Comparison of ENCODE assay signal across 1 cellular context in genomic region chr2:43424262-43425207, GRCh38.
TF ChIP-seq lines count a peak whose summit lies in the region.

No MANE protein-coding gene starts in this region.

TF ChIP-seq in HepG2, 621 proteins besides CTCF, POLR2A, EP300 and RAD21 (continued from another document and continues in another):
- TF ChIP-seq, protein P1, sequence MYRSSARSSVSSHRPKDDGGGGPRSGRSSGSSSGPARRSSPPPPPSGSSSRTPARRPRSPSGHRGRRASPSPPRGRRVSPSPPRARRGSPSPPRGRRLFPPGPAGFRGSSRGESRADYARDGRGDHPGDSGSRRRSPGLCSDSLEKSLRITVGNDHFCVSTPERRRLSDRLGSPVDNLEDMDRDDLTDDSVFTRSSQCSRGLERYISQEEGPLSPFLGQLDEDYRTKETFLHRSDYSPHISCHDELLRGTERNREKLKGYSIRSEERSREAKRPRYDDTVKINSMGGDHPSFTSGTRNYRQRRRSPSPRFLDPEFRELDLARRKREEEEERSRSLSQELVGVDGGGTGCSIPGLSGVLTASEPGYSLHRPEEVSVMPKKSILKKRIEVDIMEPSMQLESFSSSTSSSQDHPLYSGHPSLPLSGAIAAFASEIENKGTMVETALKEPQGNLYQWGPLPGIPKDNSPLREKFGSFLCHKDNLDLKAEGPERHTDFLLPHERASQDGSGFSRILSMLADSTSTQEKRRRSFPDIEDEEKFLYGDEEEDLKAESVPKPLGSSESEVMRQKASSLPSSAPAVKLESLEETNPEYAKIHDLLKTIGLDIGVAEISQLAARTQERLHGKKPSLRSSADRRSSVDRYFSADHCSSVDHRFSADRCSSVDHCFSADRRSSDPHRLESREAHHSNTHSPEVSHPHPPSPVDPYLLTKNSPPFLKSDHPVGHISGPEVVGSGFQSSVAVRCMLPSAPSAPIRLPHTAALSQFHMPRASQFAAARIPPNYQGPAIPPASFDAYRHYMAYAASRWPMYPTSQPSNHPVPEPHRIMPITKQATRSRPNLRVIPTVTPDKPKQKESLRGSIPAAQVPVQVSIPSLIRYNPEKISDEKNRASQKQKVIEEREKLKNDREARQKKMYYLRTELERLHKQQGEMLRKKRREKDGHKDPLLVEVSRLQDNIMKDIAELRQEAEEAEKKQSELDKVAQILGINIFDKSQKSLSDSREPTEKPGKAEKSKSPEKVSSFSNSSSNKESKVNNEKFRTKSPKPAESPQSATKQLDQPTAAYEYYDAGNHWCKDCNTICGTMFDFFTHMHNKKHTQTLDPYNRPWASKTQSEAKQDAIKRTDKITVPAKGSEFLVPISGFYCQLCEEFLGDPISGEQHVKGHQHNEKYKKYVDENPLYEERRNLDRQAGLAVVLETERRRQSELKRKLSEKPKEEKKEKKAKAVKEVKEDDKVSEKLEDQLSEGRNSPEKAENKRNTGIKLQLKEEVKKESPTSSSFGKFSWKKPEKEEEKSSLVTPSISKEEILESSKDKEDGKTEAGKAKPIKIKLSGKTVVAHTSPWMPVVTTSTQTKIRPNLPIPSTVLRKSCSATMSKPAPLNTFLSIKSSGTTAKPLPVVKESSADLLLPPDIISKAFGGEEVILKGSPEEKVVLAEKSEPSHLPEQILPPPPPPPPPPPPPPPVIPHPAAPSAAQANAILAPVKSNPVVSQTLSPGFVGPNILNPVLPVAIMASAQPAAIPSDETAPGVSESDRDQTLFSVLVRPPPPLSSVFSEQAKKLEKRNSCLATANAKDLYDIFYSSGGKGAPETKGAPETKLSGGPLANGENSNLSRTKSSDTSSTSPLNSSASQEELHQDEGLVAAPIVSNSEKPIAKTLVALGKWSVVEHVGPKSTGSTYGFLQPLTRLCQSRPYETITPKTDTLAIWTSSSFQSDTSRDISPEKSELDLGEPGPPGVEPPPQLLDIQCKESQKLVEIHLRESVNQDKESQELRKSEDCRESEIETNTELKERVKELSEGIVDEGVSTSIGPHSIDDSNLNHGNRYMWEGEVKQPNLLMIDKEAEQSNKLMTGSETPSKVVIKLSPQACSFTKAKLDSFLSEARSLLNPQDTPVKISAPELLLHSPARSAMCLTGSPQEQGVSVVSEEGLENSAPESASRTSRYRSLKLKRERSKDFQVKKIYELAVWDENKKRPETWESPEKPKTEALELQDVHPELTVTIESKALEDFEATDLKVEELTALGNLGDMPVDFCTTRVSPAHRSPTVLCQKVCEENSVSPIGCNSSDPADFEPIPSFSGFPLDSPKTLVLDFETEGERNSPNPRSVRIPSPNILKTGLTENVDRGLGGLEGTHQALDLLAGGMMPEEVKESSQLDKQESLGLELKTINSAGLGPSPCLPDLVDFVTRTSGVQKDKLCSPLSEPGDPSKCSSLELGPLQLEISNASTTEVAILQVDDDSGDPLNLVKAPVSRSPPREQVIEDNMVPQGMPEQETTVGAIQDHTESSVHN (CRISPR knock-in tag; IDR thresholded peaks at IDR 0.05) = no peak
- TF ChIP-seq SUZ12 (IDR thresholded peaks at IDR 0.05; ENCODE audit: low read depth, low read length) (no peak), ETV5 (CRISPR knock-in tag; IDR thresholded peaks at IDR 0.05; ENCODE audit: borderline replicate concordance) (peak; percentile 79; the same call in 1 of the 2 replicates), STAT5B (CRISPR knock-in tag; IDR thresholded peaks at IDR 0.05) (no peak), ZSCAN9 (CRISPR knock-in tag; IDR thresholded peaks at IDR 0.05; ENCODE audit: borderline replicate concordance) (no peak), ZKSCAN5 (CRISPR knock-in tag; IDR thresholded peaks at IDR 0.05) (no peak), ZSCAN25 (CRISPR knock-in tag; IDR thresholded peaks at IDR 0.05) (no peak), MIER2 (CRISPR knock-in tag; IDR thresholded peaks at IDR 0.05) (no peak; the same call in 1 of the 2 replicates), ZNF543 (CRISPR knock-in tag; IDR thresholded peaks at IDR 0.05) (no peak), GMEB2 (CRISPR knock-in tag; IDR thresholded peaks at IDR 0.05; ENCODE audit: low read depth) (no peak), ZNF790 (CRISPR knock-in tag; IDR thresholded peaks at IDR 0.05; ENCODE audit: borderline replicate concordance) (no peak), LRRFIP1 (CRISPR knock-in tag; conservative IDR thresholded peaks at IDR 0.05) (no peak), CENPT (CRISPR knock-in tag; IDR thresholded peaks at IDR 0.05; ENCODE audit: low read depth) (no peak), SMC3 (IDR thresholded peaks at IDR 0.05; ENCODE audit: low read length) (peak; percentile 17; the same call in 1 of the 2 replicates), ZNF800 (CRISPR knock-in tag; IDR thresholded peaks at IDR 0.05) (no peak; the same call in 1 of the 2 replicates), ZNF350 (CRISPR knock-in tag; IDR thresholded peaks at IDR 0.05; ENCODE audit: borderline replicate concordance, low read depth) (no peak), FUBP1 (CRISPR knock-in tag; IDR thresholded peaks at IDR 0.05; ENCODE audit: borderline replicate concordance) (no peak), ZNF577 (CRISPR knock-in tag; IDR thresholded peaks at IDR 0.05; ENCODE audit: borderline replicate concordance, low read depth) (no peak), RELA (CRISPR knock-in tag; IDR thresholded peaks at IDR 0.05) (no peak), NR1H2 (CRISPR knock-in tag; IDR thresholded peaks at IDR 0.05; ENCODE audit: borderline replicate concordance, low read depth) (no peak), SOX6 (IDR thresholded peaks at IDR 0.05) (no peak), SOX6 (CRISPR knock-in tag; IDR thresholded peaks at IDR 0.05) (peak; percentile 93), ZNF597 (CRISPR knock-in tag; IDR thresholded peaks at IDR 0.05) (no peak), NFIC (IDR thresholded peaks at IDR 0.05; ENCODE audit: low read length) (peak; percentile 90), CEBPG (CRISPR knock-in tag; IDR thresholded peaks at IDR 0.05) (peak; percentile 98), SMYD3 (CRISPR knock-in tag; IDR thresholded peaks at IDR 0.05) (no peak), ZNF549 (CRISPR knock-in tag; IDR thresholded peaks at IDR 0.05) (no peak), ZBTB42 (CRISPR knock-in tag; IDR thresholded peaks at IDR 0.05) (no peak), HNF4A (CRISPR knock-in tag; IDR thresholded peaks at IDR 0.05) (peak; percentile 95), ZNF33B (CRISPR knock-in tag; IDR thresholded peaks at IDR 0.05) (no peak; the same call in 1 of the 2 replicates), HNRNPLL (IDR thresholded peaks at IDR 0.05; ENCODE audit: low read depth, low read length, poor library complexity, severe bottlenecking) (no peak), CHCHD3 (CRISPR knock-in tag; IDR thresholded peaks at IDR 0.05) (no peak)
- TF ChIP-seq, protein P2, sequence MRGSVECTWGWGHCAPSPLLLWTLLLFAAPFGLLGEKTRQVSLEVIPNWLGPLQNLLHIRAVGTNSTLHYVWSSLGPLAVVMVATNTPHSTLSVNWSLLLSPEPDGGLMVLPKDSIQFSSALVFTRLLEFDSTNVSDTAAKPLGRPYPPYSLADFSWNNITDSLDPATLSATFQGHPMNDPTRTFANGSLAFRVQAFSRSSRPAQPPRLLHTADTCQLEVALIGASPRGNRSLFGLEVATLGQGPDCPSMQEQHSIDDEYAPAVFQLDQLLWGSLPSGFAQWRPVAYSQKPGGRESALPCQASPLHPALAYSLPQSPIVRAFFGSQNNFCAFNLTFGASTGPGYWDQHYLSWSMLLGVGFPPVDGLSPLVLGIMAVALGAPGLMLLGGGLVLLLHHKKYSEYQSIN (CRISPR knock-in tag; IDR thresholded peaks at IDR 0.05; ENCODE audit: borderline replicate concordance) = no peak
- TF ChIP-seq, protein P3, sequence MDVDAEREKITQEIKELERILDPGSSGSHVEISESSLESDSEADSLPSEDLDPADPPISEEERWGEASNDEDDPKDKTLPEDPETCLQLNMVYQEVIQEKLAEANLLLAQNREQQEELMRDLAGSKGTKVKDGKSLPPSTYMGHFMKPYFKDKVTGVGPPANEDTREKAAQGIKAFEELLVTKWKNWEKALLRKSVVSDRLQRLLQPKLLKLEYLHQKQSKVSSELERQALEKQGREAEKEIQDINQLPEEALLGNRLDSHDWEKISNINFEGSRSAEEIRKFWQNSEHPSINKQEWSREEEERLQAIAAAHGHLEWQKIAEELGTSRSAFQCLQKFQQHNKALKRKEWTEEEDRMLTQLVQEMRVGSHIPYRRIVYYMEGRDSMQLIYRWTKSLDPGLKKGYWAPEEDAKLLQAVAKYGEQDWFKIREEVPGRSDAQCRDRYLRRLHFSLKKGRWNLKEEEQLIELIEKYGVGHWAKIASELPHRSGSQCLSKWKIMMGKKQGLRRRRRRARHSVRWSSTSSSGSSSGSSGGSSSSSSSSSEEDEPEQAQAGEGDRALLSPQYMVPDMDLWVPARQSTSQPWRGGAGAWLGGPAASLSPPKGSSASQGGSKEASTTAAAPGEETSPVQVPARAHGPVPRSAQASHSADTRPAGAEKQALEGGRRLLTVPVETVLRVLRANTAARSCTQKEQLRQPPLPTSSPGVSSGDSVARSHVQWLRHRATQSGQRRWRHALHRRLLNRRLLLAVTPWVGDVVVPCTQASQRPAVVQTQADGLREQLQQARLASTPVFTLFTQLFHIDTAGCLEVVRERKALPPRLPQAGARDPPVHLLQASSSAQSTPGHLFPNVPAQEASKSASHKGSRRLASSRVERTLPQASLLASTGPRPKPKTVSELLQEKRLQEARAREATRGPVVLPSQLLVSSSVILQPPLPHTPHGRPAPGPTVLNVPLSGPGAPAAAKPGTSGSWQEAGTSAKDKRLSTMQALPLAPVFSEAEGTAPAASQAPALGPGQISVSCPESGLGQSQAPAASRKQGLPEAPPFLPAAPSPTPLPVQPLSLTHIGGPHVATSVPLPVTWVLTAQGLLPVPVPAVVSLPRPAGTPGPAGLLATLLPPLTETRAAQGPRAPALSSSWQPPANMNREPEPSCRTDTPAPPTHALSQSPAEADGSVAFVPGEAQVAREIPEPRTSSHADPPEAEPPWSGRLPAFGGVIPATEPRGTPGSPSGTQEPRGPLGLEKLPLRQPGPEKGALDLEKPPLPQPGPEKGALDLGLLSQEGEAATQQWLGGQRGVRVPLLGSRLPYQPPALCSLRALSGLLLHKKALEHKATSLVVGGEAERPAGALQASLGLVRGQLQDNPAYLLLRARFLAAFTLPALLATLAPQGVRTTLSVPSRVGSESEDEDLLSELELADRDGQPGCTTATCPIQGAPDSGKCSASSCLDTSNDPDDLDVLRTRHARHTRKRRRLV (CRISPR knock-in tag; IDR thresholded peaks at IDR 0.05) = no peak
- TF ChIP-seq, protein P4, sequence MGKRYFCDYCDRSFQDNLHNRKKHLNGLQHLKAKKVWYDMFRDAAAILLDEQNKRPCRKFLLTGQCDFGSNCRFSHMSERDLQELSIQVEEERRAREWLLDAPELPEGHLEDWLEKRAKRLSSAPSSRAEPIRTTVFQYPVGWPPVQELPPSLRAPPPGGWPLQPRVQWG (CRISPR knock-in tag; IDR thresholded peaks at IDR 0.05; ENCODE audit: borderline replicate concordance, low read depth) = no peak
